ENCODE assay signal across 27 cellular contexts in genomic region chr14:60233891-60234290, GRCh38. TPM values are rescaled to one million over a fixed set of nuclear protein-coding genes. Genes with fewer than 3 reads are reported as not detected.
A peak's percentile ranks its signal among the peaks of the same experiment; 100 is the strongest.
DNase-seq lines count a peak whose midpoint lies in the region; ATAC-seq, FAIRE-seq and TF ChIP-seq lines count a peak whose summit lies in the region.
"Had no signal": no experiment of that assay in that cellular context is flagged by ENCODE, and none has a peak within 500 bp of the region (broad histone marks: within the 10 kb centered on the region; RNA-seq: fewer than 3 reads in every experiment).

No MANE protein-coding gene starts in this region.

- no peak overlapping the region for H2BK5ac ChIP-seq in H1 (ENCODE audit: low read depth, low read length)

- H3K4me1 ChIP-seq in left ventricle myocardium inferior (peaks cover 15% of the 10 kb centered on the region), right cardiac atrium (ENCODE audit: control insufficient read depth, insufficient read depth, low read length) (no peaks in the 10 kb centered on the region), H1 (replicated peaks in 1 of 4; ENCODE audit: control insufficient read depth in 3 of 4, insufficient read depth in 4 of 4, low read length in 3 of 4) (no peaks in the 10 kb centered on the region; a peak in 1 of 7 replicates), neural progenitor cell (peaks cover 8% of the 10 kb centered on the region)
- H3K4me1 ChIP-seq: A549 had no signal

- intact Hi-C loops in left ventricle myocardium inferior (cut with micrococcal nuclease), result no loop called here
- intact Hi-C loops in right cardiac atrium (cut with DNase I), result no loop called here

- no peak for FAIRE-seq in H1 (lab: Jason Lieb, UNC)
- FAIRE-seq: GM12878, GM12892, GM18507, GM19239 had no signal

- H3K9me3 ChIP-seq in left ventricle myocardium inferior (replicated peaks) (peaks cover 21% of the 10 kb centered on the region), right cardiac atrium (ENCODE audit: control insufficient read depth, low read length) (no peaks in the 10 kb centered on the region), H1 (ENCODE audit: insufficient read depth in 2 of 2, low read depth in 1 of 2, low read length in 1 of 2) (peaks cover 0 to 6% of the 10 kb centered on the region in 2 experiments; a peak in 2 of 4 replicates), neural progenitor cell (ENCODE audit: low read depth) (peaks cover 15% of the 10 kb centered on the region)
- H3K9me3 ChIP-seq: A549 had no signal

- CTCF ChIA-PET in H1 (lab: Charles Lee; ENCODE audit: partially characterized antibody), result interaction anchor here (1.1 to 1.7 kb wide), 2 partner anchors 9 to 13 kb away, joined by 3 to 4 read pairs; no protein-coding TSS in a partner anchor

- no peak overlapping the region for H2BK12ac ChIP-seq in H1 (ENCODE audit: low read depth, low read length)

- no peak for TF ChIP-seq EP300 in H1 (IDR thresholded peaks at IDR 0.05; ENCODE audit: borderline replicate concordance in 1 of 2, low read depth in 2 of 2, low read length in 2 of 2)

- H3K23ac ChIP-seq in H1 (ENCODE audit: insufficient read length), result no peak overlapping the region

- no peak overlapping the region for H2BK15ac ChIP-seq in H1 (ENCODE audit: low read length)

- H4K91ac ChIP-seq in H1 (replicated peaks; ENCODE audit: insufficient read length, low read length), result no peak overlapping the region

- no peak for DNase-seq in left ventricle myocardium inferior
- no peak for DNase-seq in right cardiac atrium
- DNase-seq in H1 (ENCODE audit: low read depth in 1 of 2, low spot score in 2 of 2), result no peak
- no peak for DNase-seq in neural progenitor cell (ENCODE audit: low spot score)
- DNase-seq in LoVo (ENCODE audit: low spot score), result no peak
- no peak for DNase-seq in H4 (ENCODE audit: low spot score)
- DNase-seq: AML-193; CD4-positive, alpha-beta T cell; CD8-positive, alpha-beta T cell; COR-L47; DMS 273 treated with DMSO at 0.1 percent for 48 hours; DMS153; DMS53; DMS79; DND-41; EL; GDM1 had no signal

- H3K36me3 ChIP-seq in left ventricle myocardium inferior (no peaks in the 10 kb centered on the region), H1 (ENCODE audit: control insufficient read depth in 2 of 4, insufficient read depth in 4 of 4, low read length in 3 of 4) (no peaks in the 10 kb centered on the region), neural progenitor cell (peaks cover 9% of the 10 kb centered on the region)
- H3K36me3 ChIP-seq: BLaER1 treated with 17β-estradiol and CSF1 and Interleukin-3, amounts not matched to agents 10 nM and 100 nM had no signal

- H3F3A ChIP-seq in neural progenitor cell (ENCODE audit: low read depth), result peaks cover 6% of the 10 kb centered on the region

- ATAC-seq in right cardiac atrium (no peak), HG03097 (IDR thresholded peaks at IDR 0.05; ENCODE audit: low FRiP score, unreplicated experiment) (no peak)
- ATAC-seq: CD8-positive, alpha-beta T cell; GM12878 had no signal

- no peak for TF ChIP-seq RAD21 in H1 (IDR thresholded peaks at IDR 0.05 in 1 of 2, conservative IDR thresholded peaks at IDR 0.05 in 1 of 2; ENCODE audit: low read depth in 2 of 2, low read length in 2 of 2)

- no peak for TF ChIP-seq CTCF in left ventricle myocardium inferior (IDR thresholded peaks at IDR 0.05; ENCODE audit: borderline replicate concordance)
- TF ChIP-seq CTCF in H1 (IDR thresholded peaks at IDR 0.05; ENCODE audit: control extremely low read depth in 1 of 3, insufficient read depth in 1 of 3, low read depth in 1 of 3, low read length in 3 of 3), result no peak
- TF ChIP-seq CTCF in neural progenitor cell (IDR thresholded peaks at IDR 0.05), result no peak

- H3K27me3 Mint-ChIP-seq in neural progenitor cell (ENCODE audit: insufficient read depth, low read depth), result no peaks in the 10 kb centered on the region
- H3K27me3 Mint-ChIP-seq: CD4-positive, alpha-beta T cell had no signal

- H4K5ac ChIP-seq in H1 (ENCODE audit: insufficient read length, low read depth, low read length), result no peak overlapping the region

- no peaks in the 10 kb centered on the region for H3K36me3 Mint-ChIP-seq in neural progenitor cell
- H3K36me3 Mint-ChIP-seq: CD8-positive, alpha-beta T cell had no signal

- H3K4me1 Mint-ChIP-seq in neural progenitor cell, result peaks cover 2% of the 10 kb centered on the region
- H3K4me1 Mint-ChIP-seq: B cell had no signal

- H3K9me3 Mint-ChIP-seq in neural progenitor cell, result peaks cover 14% of the 10 kb centered on the region

- no peak overlapping the region for H2BK20ac ChIP-seq in H1 (ENCODE audit: low read length)

- H3K4me2 ChIP-seq in H1 (ENCODE audit: insufficient read depth in 1 of 2, low read depth in 2 of 2, low read length in 2 of 2), result no peak overlapping the region
- H3K4me2 ChIP-seq in neural progenitor cell, result peak overlapping the region; percentile 36
- H3K4me2 ChIP-seq: A549; BLaER1 treated with 17β-estradiol and CSF1 and Interleukin-3, amounts not matched to agents 10 nM and 100 nM had no signal

- no peak overlapping the region for H4K8ac ChIP-seq in H1 (ENCODE audit: extremely low read depth, insufficient read depth, low read length)

- H3K27ac ChIP-seq in left ventricle myocardium inferior (replicated peaks), result peak overlapping the region; percentile 31
- H3K27ac ChIP-seq in right cardiac atrium (ENCODE audit: low read length), result no peak overlapping the region
- H3K27ac ChIP-seq in H1 (ENCODE audit: low read depth, low read length), result no peak overlapping the region
- H3K27ac ChIP-seq in neural progenitor cell, result no peak overlapping the region
- H3K27ac ChIP-seq: 22Rv1; A549; BLaER1 treated with 17β-estradiol and CSF1 and Interleukin-3, amounts not matched to agents 10 nM and 100 nM; C4-2B had no signal

- no peak overlapping the region for H2AK5ac ChIP-seq in H1 (ENCODE audit: low read depth, low read length)

- H4K20me1 ChIP-seq in H1 (replicated peaks in 1 of 2; ENCODE audit: control insufficient read depth in 1 of 2, insufficient read depth in 2 of 2, low read length in 2 of 2), result no peaks in the 10 kb centered on the region
- H4K20me1 ChIP-seq in neural progenitor cell (ENCODE audit: low read depth), result no peaks in the 10 kb centered on the region
- H4K20me1 ChIP-seq: BLaER1 treated with 17β-estradiol and CSF1 and Interleukin-3, amounts not matched to agents 10 nM and 100 nM had no signal

- H3K4ac ChIP-seq in H1 (replicated peaks; ENCODE audit: insufficient read length, low read depth, low read length), result no peak overlapping the region

- H3K18ac ChIP-seq in H1 (ENCODE audit: extremely low read depth, low read length), result no peak overlapping the region

- H3K56ac ChIP-seq in H1 (replicated peaks; ENCODE audit: insufficient read length, low read depth, low read length), result no peak overlapping the region

- H3K79me2 ChIP-seq in H1 (ENCODE audit: control insufficient read depth in 1 of 2, insufficient read depth in 2 of 2, low read length in 2 of 2), result no peaks in the 10 kb centered on the region
- no peaks in the 10 kb centered on the region for H3K79me2 ChIP-seq in neural progenitor cell (ENCODE audit: low read depth)

- H2AFZ ChIP-seq in H1 (ENCODE audit: low read length), result 0 out of 2 replicates have a peak overlapping the region, but pooled peaks have one; percentile 21
- H2AFZ ChIP-seq in neural progenitor cell (replicated peaks), result peak overlapping the region; percentile 51

- H3K9ac ChIP-seq in H1 (replicated peaks in 1 of 4; ENCODE audit: extremely low read depth in 1 of 4, low read depth in 3 of 4, low read length in 3 of 4) (no peak overlapping the region), neural progenitor cell (no peak overlapping the region)
- H3K9ac ChIP-seq: BLaER1 treated with 17β-estradiol and CSF1 and Interleukin-3, amounts not matched to agents 10 nM and 100 nM had no signal

- POLR2A ChIA-PET in H1 (lab: Charles Lee; ENCODE audit: partially characterized antibody), result interaction anchor here (0.8 to 0.9 kb wide), 2 partner anchors 14 to 15 kb away, joined by 3 read pairs; partner anchors contain the start of gene PPM1A

- H3K14ac ChIP-seq in H1 (ENCODE audit: insufficient read length), result no peak overlapping the region

- no peak overlapping the region for H3K27ac Mint-ChIP-seq in neural progenitor cell
- H3K27ac Mint-ChIP-seq: B cell; CD4-positive, alpha-beta T cell; CD8-positive, alpha-beta T cell had no signal

- no peak for TF ChIP-seq POLR2A in H1 (IDR thresholded peaks at IDR 0.05; ENCODE audit: control extremely low read depth in 1 of 2, low read depth in 2 of 2, low read length in 2 of 2)

- no peak overlapping the region for H2BK120ac ChIP-seq in H1 (replicated peaks; ENCODE audit: low read depth, low read length)

- no peaks in the 10 kb centered on the region for H3K23me2 ChIP-seq in H1 (ENCODE audit: low read depth, low read length)

- no peaks in the 10 kb centered on the region for H3K79me1 ChIP-seq in H1 (ENCODE audit: low read depth, low read length)

- no peaks in the 10 kb centered on the region for H3K27me3 ChIP-seq in left ventricle myocardium inferior (ENCODE audit: low read depth)
- no peaks in the 10 kb centered on the region for H3K27me3 ChIP-seq in right cardiac atrium (ENCODE audit: control insufficient read depth, insufficient read depth)
- no peaks in the 10 kb centered on the region for H3K27me3 ChIP-seq in H1 (replicated peaks in 1 of 4; ENCODE audit: control insufficient read depth in 3 of 4, extremely low read depth in 1 of 4, insufficient read depth in 3 of 4, low read length in 3 of 4)
- H3K27me3 ChIP-seq in neural progenitor cell, result no peaks in the 10 kb centered on the region
- H3K27me3 ChIP-seq: BLaER1 treated with 17β-estradiol and CSF1 and Interleukin-3, amounts not matched to agents 10 nM and 100 nM had no signal

- no peak overlapping the region for H3K4me3 Mint-ChIP-seq in neural progenitor cell
- H3K4me3 Mint-ChIP-seq: B cell; CD4-positive, alpha-beta T cell; CD8-positive, alpha-beta T cell had no signal

- H3K4me3 ChIP-seq in left ventricle myocardium inferior (no peak overlapping the region), right cardiac atrium (ENCODE audit: low read length) (no peak overlapping the region), H1 (ENCODE audit: extremely low read depth in 1 of 4, insufficient read depth in 2 of 4, low read depth in 3 of 4, low read length in 4 of 4) (no peak overlapping the region), neural progenitor cell (no peak overlapping the region)
- H3K4me3 ChIP-seq: A549; BLaER1 treated with 17β-estradiol and CSF1 and Interleukin-3, amounts not matched to agents 10 nM and 100 nM; GM12878 had no signal

RNA-seq across cellular contexts. Expression of gene PPM1A, which starts 15.1 kb away (rescaled TPM):
- total RNA-seq in left ventricle myocardium inferior (98.8 TPM), right cardiac atrium (10 to 100 TPM; 73.0 to 88.2 (median 80.8) TPM), neural progenitor cell (ENCODE audit: low replicate concordance) (35.2 and 55.0 TPM in 2 replicates)
- polyA plus RNA-seq in right cardiac atrium (37.8 TPM), H1 (2011; rRNA removed) (6.6 and 14.0 TPM in 2 replicates)
- 45.2 and 51.2 TPM in 2 replicates for total RNA-seq in H1 (2021; fragmentation: NEBNext Ultra II Directional; extraction: Animal tissue kit (Norgen Biotek cat#: 25700))
- 14.5 TPM for polyA plus RNA-seq in H1 (2011; cell fraction: cytosol; rRNA removed)
- polyA plus RNA-seq in H1 (2011; cell fraction: nucleus; rRNA removed), result 8.7 TPM
- 26.6 to 38.7 TPM (median 31.2 TPM) in 4 replicates for polyA plus RNA-seq in H1 (2012, experiment 1 of 2)
- 7.8 TPM for polyA plus RNA-seq in H1 (2012, experiment 2 of 2)
- polyA plus RNA-seq in H1 (2013, experiment 1 of 2), result 26.5 TPM
- 28.0 TPM for polyA plus RNA-seq in H1 (2013, experiment 2 of 2)
- 54.8 and 71.9 TPM in 2 replicates for polyA minus RNA-seq in H1 (2011; rRNA and poly(A)+ RNA removed)
- 20.6 TPM for polyA minus RNA-seq in H1 (2011; cell fraction: cytosol; rRNA and poly(A)+ RNA removed)
- polyA minus RNA-seq in H1 (2011; cell fraction: nucleus; rRNA and poly(A)+ RNA removed), result 26.6 TPM
- total RNA-seq in H4 (2014; rRNA removed; shearing (Covaris generic)), result 22.1 and 24.9 TPM in 2 replicates
